Comparison of ENCODE assay signal across 27 cellular contexts in the genomic region with DNA sequence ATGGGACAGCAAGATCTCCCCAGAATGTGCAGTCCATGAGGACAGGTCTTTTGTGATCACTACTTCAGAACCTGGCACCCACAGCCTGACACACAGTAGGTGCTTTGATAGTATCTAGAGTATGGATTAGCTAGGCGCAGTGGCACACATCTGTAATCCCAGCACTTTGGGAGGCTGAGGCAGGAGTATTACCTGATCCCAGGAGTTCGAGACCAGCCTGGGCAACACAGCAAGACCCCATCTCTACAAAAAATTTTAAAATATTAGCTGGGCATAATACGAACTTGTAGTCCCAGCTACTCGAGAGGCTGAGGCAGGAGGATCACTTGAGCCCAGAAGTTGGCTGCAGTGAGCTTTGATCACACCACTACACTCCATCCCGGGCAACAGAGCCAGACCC.
"Had no signal": no experiment of that assay in that cellular context is flagged by ENCODE, and none has a peak within 500 bp of the region (broad histone marks: within the 10 kb centered on the region; RNA-seq: fewer than 3 reads in every experiment).

No MANE protein-coding gene starts in this region.

- H3K4me3 Mint-ChIP-seq: activated CD4-positive, alpha-beta memory T cell treated with anti-CD3 and anti-CD28 coated beads for 36 hours; activated CD4-positive, alpha-beta T cell treated with anti-CD3 and anti-CD28 coated beads for 36 hours; activated CD4-positive, alpha-beta T cell treated with anti-CD3 and anti-CD28 coated beads, Interleukin-2, amount 10 ng/mL, durations not matched to agents 24 days and 14 days; activated CD8-positive, alpha-beta T cell treated with anti-CD3 and anti-CD28 coated beads, Interleukin-2, amount 10 ng/mL, durations not matched to agents 7 days and 5 days; activated naive CD4-positive, alpha-beta T cell treated with anti-CD3 and anti-CD28 coated beads, Interleukin-2, amount 10 ng/mL, durations not matched to agents 7 days and 5 days; brain; dendritic cell treated with granulocyte-macrophage colony-stimulating factor and Interleukin-4, amounts not matched to agents 40 ng/mL and 50 ng/mL, for 4 days; endodermal cell had no signal

- H3K27ac ChIP-seq: adrenal gland, ascending aorta, breast epithelium, cardiac muscle cell, coronary artery, dorsolateral prefrontal cortex had no signal

- H3K36me3 ChIP-seq: breast epithelium had no signal

- H3K27ac Mint-ChIP-seq: activated CD4-positive, alpha-beta memory T cell treated with anti-CD3 and anti-CD28 coated beads for 36 hours; activated CD4-positive, alpha-beta T cell treated with anti-CD3 and anti-CD28 coated beads for 36 hours; activated CD4-positive, alpha-beta T cell treated with anti-CD3 and anti-CD28 coated beads, Interleukin-2, amount 10 ng/mL, durations not matched to agents 24 days and 14 days; activated CD8-positive, alpha-beta T cell treated with anti-CD3 and anti-CD28 coated beads, Interleukin-2, amount 10 ng/mL, durations not matched to agents 7 days and 5 days; activated naive CD4-positive, alpha-beta T cell treated with anti-CD3 and anti-CD28 coated beads, Interleukin-2, amount 10 ng/mL, durations not matched to agents 7 days and 5 days; activated naive CD4-positive, alpha-beta T cell treated with anti-CD3 and anti-CD28 coated beads, Interleukin-2, amount 50 U/mL, for 72 hours; brain; dendritic cell treated with granulocyte-macrophage colony-stimulating factor and Interleukin-4, amounts not matched to agents 40 ng/mL and 50 ng/mL, for 4 days; endodermal cell had no signal

- H3K4me3 ChIP-seq: adrenal gland, ascending aorta, breast epithelium, cardiac muscle cell, coronary artery, dorsolateral prefrontal cortex had no signal

- H3K9me3 ChIP-seq: adrenal gland, ascending aorta, breast epithelium had no signal

- ATAC-seq: activated CD4-positive, alpha-beta T cell treated with anti-CD3 and anti-CD28 coated beads for 36 hours; activated CD8-positive, alpha-beta T cell treated with anti-CD3 and anti-CD28 coated beads, Interleukin-2, amount 10 ng/mL, durations not matched to agents 7 days and 5 days; activated naive CD4-positive, alpha-beta T cell treated with anti-CD3 and anti-CD28 coated beads, Interleukin-2, amount 50 U/mL, for 72 hours; esophagus mucosa had no signal

- DNase-seq: activated CD4-positive, alpha-beta memory T cell treated with anti-CD3 and anti-CD28 coated beads for 36 hours; activated CD4-positive, alpha-beta T cell treated with anti-CD3 and anti-CD28 coated beads for 36 hours; activated CD4-positive, alpha-beta T cell treated with anti-CD3 and anti-CD28 coated beads, Interleukin-2, amount 10 ng/mL, durations not matched to agents 24 days and 14 days; activated CD4-positive, CD25-positive, alpha-beta regulatory T cell; activated CD4-positive, CD25-positive, alpha-beta regulatory T cell treated with anti-CD3 and anti-CD28 coated beads, Interleukin-2, amount 50 U/mL, for 72 hours; activated CD8-positive, alpha-beta T cell treated with anti-CD3 and anti-CD28 coated beads, Interleukin-2, amount 10 ng/mL, durations not matched to agents 7 days and 5 days; activated gamma-delta T cell; activated naive CD4-positive, alpha-beta T cell; activated naive CD4-positive, alpha-beta T cell treated with anti-CD3 and anti-CD28 coated beads, Interleukin-2, amount 10 ng/mL, durations not matched to agents 7 days and 5 days; activated T-cell treated with anti-CD3 and anti-CD28 coated beads, Interleukin-2, amount 50 U/mL, for 48 hours; central memory CD4-positive, alpha-beta T cell; cerebellar nuclear complex; effector memory CD4-positive, alpha-beta T cell; endodermal cell; foreskin fibroblast; head of caudate nucleus; T-helper 2 cell had no signal

- H3K9me3 Mint-ChIP-seq: activated CD4-positive, alpha-beta memory T cell treated with anti-CD3 and anti-CD28 coated beads for 36 hours; activated CD4-positive, alpha-beta T cell treated with anti-CD3 and anti-CD28 coated beads, Interleukin-2, amount 10 ng/mL, durations not matched to agents 24 days and 14 days; activated naive CD4-positive, alpha-beta T cell treated with anti-CD3 and anti-CD28 coated beads, Interleukin-2, amount 10 ng/mL, durations not matched to agents 7 days and 5 days; activated naive CD4-positive, alpha-beta T cell treated with anti-CD3 and anti-CD28 coated beads, Interleukin-2, amount 50 U/mL, for 72 hours; brain; dendritic cell treated with granulocyte-macrophage colony-stimulating factor and Interleukin-4, amounts not matched to agents 40 ng/mL and 50 ng/mL, for 4 days; endodermal cell had no signal

- H3K4me1 Mint-ChIP-seq: activated CD4-positive, alpha-beta T cell treated with anti-CD3 and anti-CD28 coated beads for 36 hours; activated CD4-positive, alpha-beta T cell treated with anti-CD3 and anti-CD28 coated beads, Interleukin-2, amount 10 ng/mL, durations not matched to agents 24 days and 14 days; activated naive CD4-positive, alpha-beta T cell treated with anti-CD3 and anti-CD28 coated beads, Interleukin-2, amount 10 ng/mL, durations not matched to agents 7 days and 5 days; brain; endodermal cell had no signal

- H3K27me3 Mint-ChIP-seq: activated CD4-positive, alpha-beta memory T cell treated with anti-CD3 and anti-CD28 coated beads for 36 hours; activated CD4-positive, alpha-beta T cell treated with anti-CD3 and anti-CD28 coated beads for 36 hours; activated CD4-positive, alpha-beta T cell treated with anti-CD3 and anti-CD28 coated beads, Interleukin-2, amount 10 ng/mL, durations not matched to agents 24 days and 14 days; activated naive CD4-positive, alpha-beta T cell treated with anti-CD3 and anti-CD28 coated beads, Interleukin-2, amount 10 ng/mL, durations not matched to agents 7 days and 5 days; brain; dendritic cell treated with granulocyte-macrophage colony-stimulating factor and Interleukin-4, amounts not matched to agents 40 ng/mL and 50 ng/mL, for 4 days had no signal

- H3K4me1 ChIP-seq: adrenal gland, ascending aorta, breast epithelium had no signal
